28 cellular contexts compared by ENCODE assay signal in genomic region chr1:99816656-99817055, GRCh38.
"Had no signal": no experiment of that assay in that cellular context is flagged by ENCODE, and none has a peak within 500 bp of the region (broad histone marks: within the 10 kb centered on the region; RNA-seq: fewer than 3 reads in every experiment).

No MANE protein-coding gene starts in this region.

- H3K4me3 Mint-ChIP-seq: activated CD4-positive, alpha-beta memory T cell treated with anti-CD3 and anti-CD28 coated beads for 36 hours; activated CD4-positive, alpha-beta T cell treated with anti-CD3 and anti-CD28 coated beads for 36 hours; activated CD4-positive, alpha-beta T cell treated with anti-CD3 and anti-CD28 coated beads, Interleukin-2, amount 10 ng/mL, durations not matched to agents 24 days and 14 days; activated CD8-positive, alpha-beta memory T cell treated with anti-CD3 and anti-CD28 coated beads, Interleukin-2, amount 10 ng/mL, durations not matched to agents 7 days and 5 days; activated CD8-positive, alpha-beta T cell treated with anti-CD3 and anti-CD28 coated beads, Interleukin-2, amount 10 ng/mL, durations not matched to agents 7 days and 5 days; activated naive CD4-positive, alpha-beta T cell treated with anti-CD3 and anti-CD28 coated beads for 36 hours; activated naive CD4-positive, alpha-beta T cell treated with anti-CD3 and anti-CD28 coated beads, Interleukin-2, amount 50 U/mL, for 24 hours; activated naive CD8-positive, alpha-beta T cell treated with anti-CD3 and anti-CD28 coated beads for 36 hours; activated naive CD8-positive, alpha-beta T cell treated with anti-CD3 and anti-CD28 coated beads, Interleukin-2, amount 50 U/mL, for 24 hours; activated T-helper 1 cell treated with anti-CD3 and anti-CD28 coated beads, Interleukin-12 subunit alpha, Interleukin-12 subunit beta, Interleukin-2, Interleukin-4 antibody, amounts not matched to agents 30 ng/mL and 10 ng/mL and 1 ng/mL, durations not matched to agents 14 hours and 24 hours and 36 hours; endodermal cell had no signal

- H3K27ac ChIP-seq: adrenal gland, body of pancreas, colonic mucosa had no signal

- H3K9me3 ChIP-seq: adrenal gland, body of pancreas, colonic mucosa had no signal

- H3K27me3 ChIP-seq: adrenal gland, body of pancreas, colonic mucosa had no signal

- H3K36me3 Mint-ChIP-seq: activated CD4-positive, alpha-beta memory T cell treated with anti-CD3 and anti-CD28 coated beads for 36 hours; activated CD8-positive, alpha-beta memory T cell treated with anti-CD3 and anti-CD28 coated beads, Interleukin-2, amount 10 ng/mL, durations not matched to agents 7 days and 5 days; activated naive CD4-positive, alpha-beta T cell treated with anti-CD3 and anti-CD28 coated beads, Interleukin-2, amount 50 U/mL, for 24 hours; activated naive CD8-positive, alpha-beta T cell treated with anti-CD3 and anti-CD28 coated beads for 36 hours had no signal

- H3K4me3 ChIP-seq: adrenal gland, body of pancreas, colonic mucosa had no signal

- H3K27ac Mint-ChIP-seq: activated CD4-positive, alpha-beta memory T cell treated with anti-CD3 and anti-CD28 coated beads for 36 hours; activated CD4-positive, alpha-beta T cell treated with anti-CD3 and anti-CD28 coated beads for 36 hours; activated CD4-positive, alpha-beta T cell treated with anti-CD3 and anti-CD28 coated beads, Interleukin-2, amount 10 ng/mL, durations not matched to agents 24 days and 14 days; activated CD8-positive, alpha-beta memory T cell treated with anti-CD3 and anti-CD28 coated beads, Interleukin-2, amount 10 ng/mL, durations not matched to agents 7 days and 5 days; activated CD8-positive, alpha-beta T cell treated with anti-CD3 and anti-CD28 coated beads, Interleukin-2, amount 10 ng/mL, durations not matched to agents 7 days and 5 days; activated naive CD4-positive, alpha-beta T cell treated with anti-CD3 and anti-CD28 coated beads for 36 hours; activated naive CD4-positive, alpha-beta T cell treated with anti-CD3 and anti-CD28 coated beads, Interleukin-2, amount 50 U/mL, for 24 hours; activated naive CD8-positive, alpha-beta T cell treated with anti-CD3 and anti-CD28 coated beads for 36 hours; activated naive CD8-positive, alpha-beta T cell treated with anti-CD3 and anti-CD28 coated beads, Interleukin-2, amount 50 U/mL, for 24 hours; activated T-helper 1 cell treated with anti-CD3 and anti-CD28 coated beads, Interleukin-12 subunit alpha, Interleukin-12 subunit beta, Interleukin-2, Interleukin-4 antibody, amounts not matched to agents 30 ng/mL and 10 ng/mL and 1 ng/mL, durations not matched to agents 14 hours and 24 hours and 36 hours; activated T-helper 2 cell treated with anti-CD3 and anti-CD28 coated beads, Interferon-gamma antibody, Interleukin-2, Interleukin-4, amounts not matched to agents 10 μg/mL and 5 μg/mL and 100 μg/mL, durations not matched to agents 14 hours and 24 hours and 36 hours; endodermal cell had no signal

- ATAC-seq: activated CD4-positive, alpha-beta T cell treated with anti-CD3 and anti-CD28 coated beads for 36 hours; activated CD8-positive, alpha-beta memory T cell treated with anti-CD3 and anti-CD28 coated beads, Interleukin-2, amount 10 ng/mL, durations not matched to agents 7 days and 5 days; activated CD8-positive, alpha-beta T cell treated with anti-CD3 and anti-CD28 coated beads, Interleukin-2, amount 10 ng/mL, durations not matched to agents 7 days and 5 days; activated naive CD8-positive, alpha-beta T cell treated with anti-CD3 and anti-CD28 coated beads, Interleukin-2, amount 50 U/mL, for 24 hours; body of pancreas; esophagus mucosa had no signal

- H3K9me3 Mint-ChIP-seq: activated CD4-positive, alpha-beta memory T cell treated with anti-CD3 and anti-CD28 coated beads for 36 hours; activated CD4-positive, alpha-beta T cell treated with anti-CD3 and anti-CD28 coated beads, Interleukin-2, amount 10 ng/mL, durations not matched to agents 24 days and 14 days; activated naive CD4-positive, alpha-beta T cell treated with anti-CD3 and anti-CD28 coated beads for 36 hours; activated naive CD4-positive, alpha-beta T cell treated with anti-CD3 and anti-CD28 coated beads, Interleukin-2, amount 50 U/mL, for 24 hours; activated naive CD8-positive, alpha-beta T cell treated with anti-CD3 and anti-CD28 coated beads for 36 hours; activated naive CD8-positive, alpha-beta T cell treated with anti-CD3 and anti-CD28 coated beads, Interleukin-2, amount 50 U/mL, for 24 hours; activated T-helper 1 cell treated with anti-CD3 and anti-CD28 coated beads, Interleukin-12 subunit alpha, Interleukin-12 subunit beta, Interleukin-2, Interleukin-4 antibody, amounts not matched to agents 30 ng/mL and 10 ng/mL and 1 ng/mL, durations not matched to agents 14 hours and 24 hours and 36 hours; activated T-helper 2 cell treated with anti-CD3 and anti-CD28 coated beads, Interferon-gamma antibody, Interleukin-2, Interleukin-4, amounts not matched to agents 10 μg/mL and 5 μg/mL and 100 μg/mL, durations not matched to agents 14 hours and 24 hours and 36 hours; endodermal cell had no signal

- H3K27me3 Mint-ChIP-seq: activated naive CD8-positive, alpha-beta T cell treated with anti-CD3 and anti-CD28 coated beads, Interleukin-2, amount 50 U/mL, for 24 hours had no signal

- H3K36me3 ChIP-seq: adrenal gland, colonic mucosa had no signal

- H3K4me1 ChIP-seq: adrenal gland, body of pancreas, colonic mucosa had no signal

- DNase-seq: activated CD4-positive, alpha-beta memory T cell treated with anti-CD3 and anti-CD28 coated beads for 36 hours; activated CD4-positive, alpha-beta T cell treated with anti-CD3 and anti-CD28 coated beads for 36 hours; activated CD4-positive, alpha-beta T cell treated with anti-CD3 and anti-CD28 coated beads, Interleukin-2, amount 10 ng/mL, durations not matched to agents 24 days and 14 days; activated CD4-positive, CD25-positive, alpha-beta regulatory T cell; activated CD4-positive, CD25-positive, alpha-beta regulatory T cell treated with anti-CD3 and anti-CD28 coated beads, Interleukin-2, amount 50 U/mL, for 72 hours; activated CD8-positive, alpha-beta memory T cell treated with anti-CD3 and anti-CD28 coated beads, Interleukin-2, amount 10 ng/mL, durations not matched to agents 7 days and 5 days; activated CD8-positive, alpha-beta memory T cell treated with anti-CD3 and anti-CD28 coated beads, Interleukin-2, amount 50 U/mL, for 4 hours; activated CD8-positive, alpha-beta T cell treated with anti-CD3 and anti-CD28 coated beads, Interleukin-2, amount 10 ng/mL, durations not matched to agents 7 days and 5 days; activated effector memory CD4-positive, alpha-beta T cell treated with anti-CD3 and anti-CD28 coated beads, Interleukin-2, amount 50 U/mL, for 16 hours; activated naive CD4-positive, alpha-beta T cell treated with anti-CD3 and anti-CD28 coated beads for 36 hours; activated naive CD8-positive, alpha-beta T cell treated with anti-CD3 and anti-CD28 coated beads for 36 hours; activated naive CD8-positive, alpha-beta T cell treated with anti-CD3 and anti-CD28 coated beads, Interleukin-2, amount 50 U/mL, for 24 hours; activated T-cell treated with anti-CD3 and anti-CD28 coated beads, Interleukin-2, amount 50 U/mL, for 1 hour; activated T-cell treated with anti-CD3 and anti-CD28 coated beads, Interleukin-2, amount 50 U/mL, for 48 hours; adrenal gland; amygdala; aorta; body of pancreas; caudate nucleus; colonic mucosa; effector CD8-positive, alpha-beta T cell; endodermal cell; foreskin fibroblast; T-helper 2 cell had no signal
